Comparison of ENCODE assay signal across 9 cellular contexts in genomic region chr3:190811775-190812480, GRCh38. TPM values are rescaled to one million over a fixed set of nuclear protein-coding genes. Genes with fewer than 3 reads are reported as not detected.
A peak's percentile ranks its signal among the peaks of the same experiment; 100 is the strongest.
DNase-seq lines count a peak whose midpoint lies in the region; ATAC-seq and TF ChIP-seq lines count a peak whose summit lies in the region.
"Had no signal": no experiment of that assay in that cellular context is flagged by ENCODE, and none has a peak within 500 bp of the region (broad histone marks: within the 10 kb centered on the region; RNA-seq: fewer than 3 reads in every experiment).

No MANE protein-coding gene starts in this region.

- no peaks in the 10 kb centered on the region for H3K27me3 Mint-ChIP-seq in GM23338 (ENCODE audit: insufficient read depth, low read depth, poor library complexity)
- peaks cover 0 to 10% (median 0%) of the 10 kb centered on the region in 5 donors for H3K27me3 Mint-ChIP-seq in naive thymus-derived CD8-positive, alpha-beta T cell

- H3F3A ChIP-seq in GM23338 (replicated peaks; ENCODE audit: low read depth): no peaks in the 10 kb centered on the region
- H3F3A ChIP-seq in MM.1S (ENCODE audit: insufficient read depth, low read length): no peaks in the 10 kb centered on the region
- H3F3A ChIP-seq in SU-DHL-6 (ENCODE audit: insufficient read depth): no peaks in the 10 kb centered on the region

- H3K4me1 Mint-ChIP-seq in GM23338: no peaks in the 10 kb centered on the region
- H3K4me1 Mint-ChIP-seq in naive thymus-derived CD8-positive, alpha-beta T cell: no peaks in the 10 kb centered on the region

- peak; percentile 23 to 76 (median 33) for DNase-seq in NCI-H1417 (lab: John Stamatoyannopoulos, UW)
- no peak for DNase-seq in NCI-H1417 treated with DMSO at 0.1 percent for 48 hours (lab: John Stamatoyannopoulos, UW)
- peak; percentile 85 for DNase-seq in GM23338 (ENCODE audit: low spot score)
- DNase-seq in MM.1S: peak; percentile 83
- DNase-seq in globus pallidus (ENCODE audit: low spot score): peak; percentile 66
- DNase-seq in sciatic nerve (ENCODE audit: low spot score): no peak
- DNase-seq in naive thymus-derived CD8-positive, alpha-beta T cell: no peak

- no peak overlapping the region for H3K4me3 Mint-ChIP-seq in GM23338
- H3K4me3 Mint-ChIP-seq in naive thymus-derived CD8-positive, alpha-beta T cell: no peak overlapping the region

- no peaks in the 10 kb centered on the region for H3K4me1 ChIP-seq in GM23338 (ENCODE audit: insufficient read depth)
- H3K4me1 ChIP-seq in MM.1S (ENCODE audit: low read length): no peaks in the 10 kb centered on the region
- H3K4me1 ChIP-seq: BLaER1 treated with 17β-estradiol and CSF1 and Interleukin-3, amounts not matched to agents 10 nM and 100 nM had no signal

- H3K36me3 ChIP-seq in GM23338 (ENCODE audit: insufficient read depth): no peaks in the 10 kb centered on the region
- H3K36me3 ChIP-seq in MM.1S (replicated peaks; ENCODE audit: insufficient read depth, low read length): no peaks in the 10 kb centered on the region
- H3K36me3 ChIP-seq in SU-DHL-6 (ENCODE audit: low read length): no peaks in the 10 kb centered on the region
- H3K36me3 ChIP-seq: BLaER1 treated with 17β-estradiol and CSF1 and Interleukin-3, amounts not matched to agents 10 nM and 100 nM had no signal

- POLR2A ChIA-PET in naive thymus-derived CD8-positive, alpha-beta T cell (lab: Charles Lee): no interaction called here

- no peak overlapping the region for H2AFZ ChIP-seq in GM23338
- peak overlapping the region; percentile 53 for H2AFZ ChIP-seq in MM.1S (ENCODE audit: low read length)
- no peak overlapping the region for H2AFZ ChIP-seq in SU-DHL-6 (ENCODE audit: low read depth, low read length, severe bottlenecking)

- H3K4me3 ChIP-seq in GM23338 (no peak overlapping the region), MM.1S (ENCODE audit: low read length) (peak overlapping the region; percentile 41), SU-DHL-6 (ENCODE audit: insufficient read depth, low read length, poor library complexity, severe bottlenecking) (no peak overlapping the region)
- H3K4me3 ChIP-seq: BLaER1 treated with 17β-estradiol and CSF1 and Interleukin-3, amounts not matched to agents 10 nM and 100 nM had no signal

- H3K9ac ChIP-seq in MM.1S (ENCODE audit: low read length) (no peak overlapping the region), SU-DHL-6 (ENCODE audit: low read length) (no peak overlapping the region)
- H3K9ac ChIP-seq: BLaER1 treated with 17β-estradiol and CSF1 and Interleukin-3, amounts not matched to agents 10 nM and 100 nM had no signal

- no peaks in the 10 kb centered on the region for H3K27me3 ChIP-seq in GM23338 (ENCODE audit: insufficient read depth)
- H3K27me3 ChIP-seq in MM.1S (replicated peaks; ENCODE audit: insufficient read depth, low read length): no peaks in the 10 kb centered on the region
- no peaks in the 10 kb centered on the region for H3K27me3 ChIP-seq in SU-DHL-6 (ENCODE audit: low read length)
- H3K27me3 ChIP-seq: BLaER1 treated with 17β-estradiol and CSF1 and Interleukin-3, amounts not matched to agents 10 nM and 100 nM had no signal

- no peaks in the 10 kb centered on the region for H3K9me2 ChIP-seq in GM23338 (ENCODE audit: insufficient read depth)
- H3K9me2 ChIP-seq in MM.1S (replicated peaks; ENCODE audit: insufficient read depth, low read length): no peaks in the 10 kb centered on the region
- no peaks in the 10 kb centered on the region for H3K9me2 ChIP-seq in SU-DHL-6 (replicated peaks; ENCODE audit: insufficient read depth, low read length)

- H3K9me3 Mint-ChIP-seq in GM23338: no peaks in the 10 kb centered on the region
- H3K9me3 Mint-ChIP-seq in naive thymus-derived CD8-positive, alpha-beta T cell: peaks cover 0 to 10% (median 2%) of the 10 kb centered on the region in 9 donors

- H3K27ac ChIP-seq in GM23338 (ENCODE audit: low read depth) (no peak overlapping the region), MM.1S (ENCODE audit: low read length) (no peak overlapping the region), SU-DHL-6 (ENCODE audit: low read depth, low read length) (no peak overlapping the region)
- H3K27ac ChIP-seq: BLaER1 treated with 17β-estradiol and CSF1 and Interleukin-3, amounts not matched to agents 10 nM and 100 nM had no signal

- H3K36me3 Mint-ChIP-seq in GM23338 (ENCODE audit: low read depth): no peaks in the 10 kb centered on the region
- H3K36me3 Mint-ChIP-seq in naive thymus-derived CD8-positive, alpha-beta T cell: no peaks in the 10 kb centered on the region

- peak; percentile 87 for ATAC-seq in GM23338
- ATAC-seq in sciatic nerve: peak; percentile 74
- no peak for ATAC-seq in naive thymus-derived CD8-positive, alpha-beta T cell

- intact Hi-C loops in sciatic nerve (cut with DNase I): no loop called here

- TF ChIP-seq CTCF in GM23338 (conservative IDR thresholded peaks at IDR 0.05; ENCODE audit: low read depth in 2 of 2) (peak; percentile 88 to 89), MM.1S (IDR thresholded peaks at IDR 0.05; ENCODE audit: low read length) (peak; percentile 94), SU-DHL-6 (IDR thresholded peaks at IDR 0.05; ENCODE audit: insufficient read depth, low read length, poor library complexity, severe bottlenecking) (peak; percentile 59)

- H3K4me2 ChIP-seq in GM23338: no peak overlapping the region
- H3K4me2 ChIP-seq in MM.1S (ENCODE audit: low read depth, low read length): peak overlapping the region; percentile 38
- no peak overlapping the region for H3K4me2 ChIP-seq in SU-DHL-6 (ENCODE audit: low read depth, low read length, poor library complexity, severe bottlenecking)
- H3K4me2 ChIP-seq: BLaER1 treated with 17β-estradiol and CSF1 and Interleukin-3, amounts not matched to agents 10 nM and 100 nM had no signal

- H3K79me2 ChIP-seq in GM23338 (replicated peaks; ENCODE audit: insufficient read depth) (no peaks in the 10 kb centered on the region), MM.1S (ENCODE audit: low read length) (no peaks in the 10 kb centered on the region), SU-DHL-6 (ENCODE audit: insufficient read depth, low read length) (no peaks in the 10 kb centered on the region)

- H4K20me1 ChIP-seq in GM23338 (replicated peaks; ENCODE audit: insufficient read depth): no peaks in the 10 kb centered on the region
- no peaks in the 10 kb centered on the region for H4K20me1 ChIP-seq in MM.1S (ENCODE audit: insufficient read depth, low read length)
- H4K20me1 ChIP-seq in SU-DHL-6 (ENCODE audit: low read depth, low read length): no peaks in the 10 kb centered on the region
- H4K20me1 ChIP-seq: BLaER1 treated with 17β-estradiol and CSF1 and Interleukin-3, amounts not matched to agents 10 nM and 100 nM had no signal

- H3K9me3 ChIP-seq in MM.1S (replicated peaks; ENCODE audit: insufficient read depth, low read length) (no peaks in the 10 kb centered on the region), SU-DHL-6 (ENCODE audit: insufficient read depth, low read length) (no peaks in the 10 kb centered on the region)
- H3K9me3 ChIP-seq: BLaER1 treated with 17β-estradiol and CSF1 and Interleukin-3, amounts not matched to agents 10 nM and 100 nM had no signal

- peak overlapping the region; percentile 7; the same call in 1 of the 2 replicates for H3K27ac Mint-ChIP-seq in GM23338
- H3K27ac Mint-ChIP-seq in naive thymus-derived CD8-positive, alpha-beta T cell: no peak overlapping the region

TF ChIP-seq in GM23338, 12 proteins besides CTCF, POLR2A, EP300 and RAD21:
- TF ChIP-seq ETS1 (IDR thresholded peaks at IDR 0.05): no peak
- no peak for TF ChIP-seq ZNF114 (CRISPR knock-in tag; IDR thresholded peaks at IDR 0.05)
- no peak for TF ChIP-seq NANOG (IDR thresholded peaks at IDR 0.05; ENCODE audit: borderline replicate concordance)
- TF ChIP-seq EZH2phosphoT487 (IDR thresholded peaks at IDR 0.05; ENCODE audit: unreplicated experiment): no peak
- TF ChIP-seq CREB1 (CRISPR knock-in tag; IDR thresholded peaks at IDR 0.05; ENCODE audit: low read depth): no peak

RNA-seq across cellular contexts. Expression of gene GMNC, which starts 50.6 kb away (rescaled TPM):
- total RNA-seq in GM23338 (2014; rRNA removed; shearing (Covaris generic)): 0.31 and 0.47 TPM in 2 replicates
- 0.13 TPM in 1 of 2 replicates, not detected in the other for polyA plus RNA-seq in GM23338 (2016; fragmentation: Nextera tagmentation; extraction: Ambion mirVana)
- total RNA-seq in sciatic nerve: not detected
- not detected for total RNA-seq in naive thymus-derived CD8-positive, alpha-beta T cell
- not detected for polyA plus RNA-seq in naive thymus-derived CD8-positive, alpha-beta T cell

Comparison
In these comparisons a context has a peak if more than half of its experiments do, and no peak if none do; other contexts are left out.
1. DNase-seq: peak in NCI-H1417 (3 of 3), GM23338 (single experiment), MM.1S (single experiment) and globus pallidus (single experiment); none in NCI-H1417 treated with DMSO at 0.1 percent for 48 hours (single experiment), sciatic nerve (single experiment) and naive thymus-derived CD8-positive, alpha-beta T cell (0 of 10).
2. ATAC-seq: peak in GM23338 (single experiment) and sciatic nerve (single experiment); none in naive thymus-derived CD8-positive, alpha-beta T cell (0 of 2).
3. Peak in every context shown above with its lines, with median percentiles within 50 percentile points of each other: CTCF ChIP-seq.